Comparison of ENCODE assay signal across 22 cellular contexts in the genomic region with DNA sequence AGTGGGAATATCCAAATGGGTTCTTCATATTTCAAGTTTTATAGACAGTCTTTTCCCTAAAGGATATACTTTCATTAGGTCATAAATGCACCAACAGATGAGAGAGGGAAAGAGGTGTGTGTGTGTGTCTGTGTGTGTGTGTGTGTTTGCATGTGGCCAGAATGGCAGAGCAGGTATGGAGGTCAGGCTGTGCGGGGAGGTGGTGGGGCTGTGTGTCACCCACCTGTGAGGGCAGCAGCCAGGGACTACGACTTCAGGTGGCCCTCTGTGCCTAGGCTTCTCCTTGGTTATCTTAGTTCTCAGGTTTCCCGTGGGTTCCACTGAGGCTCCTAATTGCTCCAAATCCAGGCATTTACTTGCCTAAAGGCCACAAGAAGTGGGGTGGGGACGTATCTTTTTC. TPM values are rescaled to one million over a fixed set of nuclear protein-coding genes. Genes with fewer than 3 reads are reported as not detected.
A peak's percentile ranks its signal among the peaks of the same experiment; 100 is the strongest.
DNase-seq lines count a peak whose midpoint lies in the region; ATAC-seq and TF ChIP-seq lines count a peak whose summit lies in the region.
"Had no signal": no experiment of that assay in that cellular context is flagged by ENCODE, and none has a peak within 500 bp of the region (broad histone marks: within the 10 kb centered on the region; RNA-seq: fewer than 3 reads in every experiment).

No MANE protein-coding gene starts in this region.

- 22% methylated on average over 4 of the region's 4 CpGs; no CpG with 5 or more reads in 1 of the 2 experiments for WGBS in endodermal cell (ENCODE audit: insufficient coverage in 1 of 2, insufficient read length in 1 of 2), 2 experiments
- WGBS in aorta, 2 donors, result 92 to 94% methylated on average over 4 of the region's 4 CpGs

- H3K27ac ChIP-seq in right atrium auricular region (peak overlapping the region in 1 of 2 donors; percentile 97), endodermal cell (ENCODE audit: low read depth, low read length) (no peak overlapping the region), rectal smooth muscle tissue (ENCODE audit: low read depth, low read length) (peak overlapping the region; percentile 99), aorta (ENCODE audit: low read depth in 1 of 2, low read length in 2 of 2) (no peak overlapping the region)
- H3K27ac ChIP-seq: A549, BLaER1 had no signal

- H3K36me3 Mint-ChIP-seq in endodermal cell (ENCODE audit: low read depth) (peaks cover 4% of the 10 kb centered on the region), nephron progenitor cell (ENCODE audit: low read depth) (no peaks in the 10 kb centered on the region)
- H3K36me3 Mint-ChIP-seq: CD8-positive, alpha-beta T cell had no signal

- H3K9me3 ChIP-seq in right atrium auricular region (no peaks in the 10 kb centered on the region), endodermal cell (ENCODE audit: control insufficient read depth, low read length) (no peaks in the 10 kb centered on the region), aorta (ENCODE audit: control insufficient read depth, low read length) (no peaks in the 10 kb centered on the region)
- H3K9me3 ChIP-seq: A549 had no signal

- ATAC-seq in aorta (ENCODE audit: low FRiP score) (peak; percentile 30), HG03135 (IDR thresholded peaks at IDR 0.05; ENCODE audit: unreplicated experiment) (no peak)
- ATAC-seq: A549; CD8-positive, alpha-beta T cell; HepG2 had no signal

- no peak overlapping the region for H3K4me3 ChIP-seq in right atrium auricular region
- H3K4me3 ChIP-seq in endodermal cell (ENCODE audit: low read length), result no peak overlapping the region
- no peak overlapping the region for H3K4me3 ChIP-seq in rectal smooth muscle tissue (ENCODE audit: low read length)
- no peak overlapping the region for H3K4me3 ChIP-seq in aorta (ENCODE audit: low read length in 2 of 2)
- H3K4me3 ChIP-seq: A549, BLaER1 had no signal

- H3K9ac ChIP-seq in endodermal cell (ENCODE audit: extremely low read depth, low read length, poor library complexity, severe bottlenecking), result no peak overlapping the region
- H3K9ac ChIP-seq in rectal smooth muscle tissue (ENCODE audit: low read length), result no peak overlapping the region
- H3K9ac ChIP-seq: BLaER1 had no signal

- H3K27me3 Mint-ChIP-seq in endodermal cell (ENCODE audit: insufficient read depth), result peaks cover 100% of the 10 kb centered on the region
- peaks cover 100% of the 10 kb centered on the region for H3K27me3 Mint-ChIP-seq in nephron progenitor cell (ENCODE audit: low read depth, poor library complexity)

- H3K4me1 Mint-ChIP-seq in endodermal cell (peaks cover 16% of the 10 kb centered on the region), nephron progenitor cell (peaks cover 18% of the 10 kb centered on the region)

- H3K36me3 ChIP-seq in right atrium auricular region, result no peaks in the 10 kb centered on the region
- H3K36me3 ChIP-seq in endodermal cell (ENCODE audit: control insufficient read depth, insufficient read depth, low read length), result no peaks in the 10 kb centered on the region
- no peaks in the 10 kb centered on the region for H3K36me3 ChIP-seq in rectal smooth muscle tissue (ENCODE audit: control insufficient read depth, insufficient read depth, low read length)
- no peaks in the 10 kb centered on the region for H3K36me3 ChIP-seq in aorta (ENCODE audit: control insufficient read depth in 1 of 2, insufficient read depth in 2 of 2, low read length in 1 of 2)
- H3K36me3 ChIP-seq: BLaER1 had no signal

- TF ChIP-seq CTCF in right atrium auricular region (IDR thresholded peaks at IDR 0.05) (no peak), endodermal cell (conservative IDR thresholded peaks at IDR 0.05) (no peak), nephron progenitor cell (IDR thresholded peaks at IDR 0.05) (no peak)

- H3K4me1 ChIP-seq in right atrium auricular region (peaks cover 0 to 28% of the 10 kb centered on the region in 2 donors), endodermal cell (ENCODE audit: control insufficient read depth, insufficient read depth, low read length) (no peaks in the 10 kb centered on the region), rectal smooth muscle tissue (ENCODE audit: control insufficient read depth, insufficient read depth, low read length) (peaks cover 16% of the 10 kb centered on the region), aorta (ENCODE audit: control insufficient read depth in 1 of 2, insufficient read depth in 2 of 2, low read length in 2 of 2) (no peaks in the 10 kb centered on the region)
- H3K4me1 ChIP-seq: A549 had no signal

- H3K9me3 Mint-ChIP-seq in endodermal cell (peaks cover 4% of the 10 kb centered on the region), nephron progenitor cell (peaks cover 11% of the 10 kb centered on the region)

- DNase-seq in cardiac septum (ENCODE audit: low spot score) (peak; percentile 44), right atrium auricular region (ENCODE audit: low spot score) (no peak), endodermal cell (peak; percentile 49), aorta (no peak), OCI-M2 (lab: John Stamatoyannopoulos, UW; ENCODE audit: unreplicated experiment) (no peak), nephron progenitor cell (no peak)
- DNase-seq: Calu3; CD8-positive, alpha-beta T cell; GOT3; KBM-7; NCI-H1105 treated with DMSO at 0.1 percent for 48 hours; NCI-H1694; NCI-H2081 treated with DMSO at 0.1 percent for 48 hours; NCI-H510A; NCI-H748 treated with DMSO at 0.1 percent for 48 hours; NK-92 treated with Interleukin-12 subunit alpha and Interleukin-12 subunit beta, amount 100 ng/mL, for 24 hours; Right ventricle myocardium superior had no signal

- intact Hi-C loops in cardiac septum (cut with DNase I) (no loop called here), aorta (cut with DNase I) (no loop called here)

- H3K27ac Mint-ChIP-seq in endodermal cell (no peak overlapping the region), nephron progenitor cell (no peak overlapping the region)
- H3K27ac Mint-ChIP-seq: CD8-positive, alpha-beta T cell had no signal

- H3K4me3 Mint-ChIP-seq in endodermal cell, result no peak overlapping the region
- H3K4me3 Mint-ChIP-seq in nephron progenitor cell, result no peak overlapping the region
- H3K4me3 Mint-ChIP-seq: CD8-positive, alpha-beta T cell had no signal

- H3K27me3 ChIP-seq in right atrium auricular region (no peaks in the 10 kb centered on the region), endodermal cell (ENCODE audit: control insufficient read depth, insufficient read depth, low read length, poor library complexity, severe bottlenecking) (peaks cover 100% of the 10 kb centered on the region), rectal smooth muscle tissue (ENCODE audit: control insufficient read depth, insufficient read depth, low read length) (peaks cover 12% of the 10 kb centered on the region), aorta (ENCODE audit: control insufficient read depth in 1 of 2, insufficient read depth in 2 of 2, low read length in 1 of 2) (no peaks in the 10 kb centered on the region)

RNA-seq across cellular contexts. Expression of a gene that starts 14.6 kb away (rescaled TPM):
- 161 TPM for total RNA-seq in cardiac septum
- 100 to 1,000 TPM in 1 of 2 donors, 10 to 100 TPM in 1; 86.3 to 108 TPM for total RNA-seq in right atrium auricular region
- total RNA-seq in endodermal cell, result not detected
- 2.0 TPM for polyA plus RNA-seq in endodermal cell (2013, experiment 1 of 2)
- 2.0 TPM for polyA plus RNA-seq in endodermal cell (2013, experiment 2 of 2)
- 10 to 100 TPM in 1 of 2 donors, 1 to 10 TPM in 1; 5.2 to 19.5 TPM for total RNA-seq in aorta
- 10 to 100 TPM; 17.0 to 36.7 TPM for polyA plus RNA-seq in aorta
- total RNA-seq: CD8-positive, alpha-beta T cell; HepG2 had no signal
- polyA plus RNA-seq: HepG2 had no signal

Comparison
In these comparisons a context has a peak if more than half of its experiments do, and no peak if none do; other contexts are left out.
1. DNase-seq: peak in cardiac septum (single experiment) and endodermal cell (single experiment); none in right atrium auricular region (single experiment), aorta (0 of 2), OCI-M2 (single experiment) and nephron progenitor cell (single experiment).
2. RNA of a gene that starts 14.6 kb away (total RNA-seq): 161 TPM in cardiac septum (single experiment), 86.3 to 108 TPM in right atrium auricular region and 5.2 to 19.5 TPM in aorta; not detected in endodermal cell; every median in the first group is over 4 times any median in the second.